ENCODE assay signal across 9 cellular contexts in the genomic region with DNA sequence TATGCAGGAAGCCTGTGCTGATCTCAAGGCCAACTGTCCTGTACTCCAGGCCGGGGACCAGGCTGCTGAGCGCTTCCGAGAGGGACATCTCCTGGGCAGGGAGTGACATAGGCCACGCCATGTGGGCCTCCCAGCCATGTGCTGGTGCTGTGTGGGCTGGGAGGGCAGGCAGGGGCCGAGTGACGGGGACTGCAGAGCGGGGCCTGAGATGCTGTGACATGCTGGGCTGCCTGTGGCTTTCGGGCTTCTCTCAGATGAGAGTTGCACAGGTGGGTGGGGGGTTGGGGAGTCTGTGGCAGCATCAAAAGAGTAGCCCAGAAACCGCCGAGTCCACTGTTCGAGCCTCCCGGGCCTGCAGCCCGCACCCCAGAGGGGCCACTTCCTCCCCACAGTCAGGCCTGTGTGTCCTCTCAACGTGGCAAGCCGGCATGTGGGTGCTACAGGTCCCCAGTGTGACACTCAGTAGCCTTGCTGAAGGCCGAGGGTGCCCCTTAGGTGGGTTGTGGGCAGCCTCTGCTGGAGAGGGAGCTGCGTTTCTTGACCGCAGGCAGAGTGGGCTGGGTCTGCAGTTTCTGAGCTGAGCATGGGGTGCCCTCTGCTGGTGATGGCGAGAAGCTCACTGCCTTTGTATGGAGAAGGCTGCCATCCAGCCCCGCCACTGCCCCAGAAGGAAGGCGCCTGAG.
A peak's percentile ranks its signal among the peaks of the same experiment; 100 is the strongest.
DNase-seq lines count a peak whose midpoint lies in the region; ATAC-seq, FAIRE-seq and TF ChIP-seq lines count a peak whose summit lies in the region.
"Had no signal": no experiment of that assay in that cellular context is flagged by ENCODE, and none has a peak within 500 bp of the region (broad histone marks: within the 10 kb centered on the region; RNA-seq: fewer than 3 reads in every experiment).

No MANE protein-coding gene starts in this region.

- H2BK15ac ChIP-seq in IMR-90 (ENCODE audit: low read depth, low read length): no peak overlapping the region
- H2BK15ac ChIP-seq in neuronal stem cell (ENCODE audit: low read length): no peak overlapping the region

- peak; percentile 96 for TF ChIP-seq RAD21 in IMR-90 (IDR thresholded peaks at IDR 0.05; ENCODE audit: low read length)

- H3K79me1 ChIP-seq in IMR-90 (ENCODE audit: low read depth in 1 of 2, low read length in 2 of 2) (peaks cover 0 to 7% of the 10 kb centered on the region in 2 experiments; a peak in 1 of 4 replicates), neuronal stem cell (ENCODE audit: low read depth, low read length) (peaks cover 6% of the 10 kb centered on the region)

- H2BK5ac ChIP-seq in IMR-90 (ENCODE audit: low read depth, low read length, poor library complexity, severe bottlenecking) (no peak overlapping the region), neuronal stem cell (ENCODE audit: low read length) (peak overlapping the region; percentile 80)

- BruUV-seq in IMR-90 (replicated peaks; lab: Mats Ljungman, UMichigan): no TSS peak

- H3K36me3 ChIP-seq in IMR-90 (ENCODE audit: control insufficient read depth, insufficient read depth, low read length) (peaks cover 38% of the 10 kb centered on the region), neuronal stem cell (replicated peaks in 1 of 2; ENCODE audit: control insufficient read depth in 2 of 2, insufficient read depth in 2 of 2, low read length in 2 of 2) (peaks cover 43 to 89% of the 10 kb centered on the region in 2 donors), stomach (peaks cover 11 to 84% (median 62%) of the 10 kb centered on the region in 4 donors)

- H4K8ac ChIP-seq in IMR-90 (ENCODE audit: low read depth in 2 of 2, low read length in 2 of 2): peak overlapping the region in 1 of 2 experiments; percentile 34; a peak in 1 of 4 replicates
- no peak overlapping the region for H4K8ac ChIP-seq in neuronal stem cell (ENCODE audit: low read depth, low read length)

- no peaks in the 10 kb centered on the region for H3K27me3 Mint-ChIP-seq in activated T-helper 2 cell treated with anti-CD3 and anti-CD28 coated beads, Interferon-gamma antibody, Interleukin-2, Interleukin-4, amounts not matched to agents 10 μg/mL and 5 μg/mL and 100 μg/mL, durations not matched to agents 14 hours and 24 hours and 36 hours (ENCODE audit: low read depth)
- H3K27me3 Mint-ChIP-seq: dendritic cell treated with granulocyte-macrophage colony-stimulating factor and Interleukin-4, amounts not matched to agents 40 ng/mL and 50 ng/mL, for 4 days had no signal

- dilution Hi-C loops in IMR-90 (cut with HindIII; ENCODE audit: low sequenced_read_pairs, unreplicated experiment): no loop called here

- 0 out of 2 replicates have a peak, but pooled peaks cover 7% of the 10 kb centered on the region for H3K9me1 ChIP-seq in IMR-90 (ENCODE audit: insufficient read depth, low read length)

- H3K36me3 Mint-ChIP-seq in activated T-helper 2 cell treated with anti-CD3 and anti-CD28 coated beads, Interferon-gamma antibody, Interleukin-2, Interleukin-4, amounts not matched to agents 10 μg/mL and 5 μg/mL and 100 μg/mL, durations not matched to agents 14 hours and 24 hours and 36 hours (ENCODE audit: low read depth): no peaks in the 10 kb centered on the region

- H3K27ac Mint-ChIP-seq in activated T-helper 2 cell treated with anti-CD3 and anti-CD28 coated beads, Interferon-gamma antibody, Interleukin-2, Interleukin-4, amounts not matched to agents 10 μg/mL and 5 μg/mL and 100 μg/mL, durations not matched to agents 14 hours and 24 hours and 36 hours: no peak overlapping the region
- H3K27ac Mint-ChIP-seq: dendritic cell treated with granulocyte-macrophage colony-stimulating factor and Interleukin-4, amounts not matched to agents 40 ng/mL and 50 ng/mL, for 4 days had no signal

- POLR2A ChIA-PET in IMR-90 (lab: Charles Lee; ENCODE audit: unreplicated experiment): no interaction called here

- no peak overlapping the region for H3K18ac ChIP-seq in IMR-90 (ENCODE audit: low read depth, low read length)
- H3K18ac ChIP-seq in neuronal stem cell (ENCODE audit: low read length): peak overlapping the region; percentile 68

- H3K4me3 ChIP-seq in IMR-90 (ENCODE audit: insufficient read depth, low read depth, low read length): no peak overlapping the region
- H3K4me3 ChIP-seq in fibroblast of villous mesenchyme (ENCODE audit: low read depth, low read length): no peak overlapping the region
- no peak overlapping the region for H3K4me3 ChIP-seq in neuronal stem cell (ENCODE audit: low read length in 2 of 2)
- H3K4me3 ChIP-seq in stomach: no peak overlapping the region

- H2BK12ac ChIP-seq in neuronal stem cell (ENCODE audit: low read length): no peak overlapping the region

- no peak for TF ChIP-seq EP300 in stomach (IDR thresholded peaks at IDR 0.05)

- peak; percentile 82 for TF ChIP-seq CTCF in D721Med (IDR thresholded peaks at IDR 0.05; ENCODE audit: insufficient read depth, missing control alignments)
- peak; percentile 95 for TF ChIP-seq CTCF in IMR-90 (conservative IDR thresholded peaks at IDR 0.05; ENCODE audit: low read depth, low read length)
- peak; percentile 92 for TF ChIP-seq CTCF in fibroblast of villous mesenchyme (IDR thresholded peaks at IDR 0.05; ENCODE audit: insufficient read depth, low read depth, low read length)
- TF ChIP-seq CTCF in stomach (IDR thresholded peaks at IDR 0.05): peak in 6 of 7 experiments; percentile 9 to 97 (median 92)

- H2AFZ ChIP-seq in IMR-90 (replicated peaks; ENCODE audit: low read length, poor library complexity): peak overlapping the region; percentile 83
- H2AFZ ChIP-seq in neuronal stem cell (ENCODE audit: low read length): no peak overlapping the region

- H3K4me3 Mint-ChIP-seq in activated T-helper 2 cell treated with anti-CD3 and anti-CD28 coated beads, Interferon-gamma antibody, Interleukin-2, Interleukin-4, amounts not matched to agents 10 μg/mL and 5 μg/mL and 100 μg/mL, durations not matched to agents 14 hours and 24 hours and 36 hours (ENCODE audit: low read depth): no peak overlapping the region
- H3K4me3 Mint-ChIP-seq: dendritic cell treated with granulocyte-macrophage colony-stimulating factor and Interleukin-4, amounts not matched to agents 40 ng/mL and 50 ng/mL, for 4 days had no signal

- H3K27ac ChIP-seq in IMR-90 (ENCODE audit: insufficient read depth, low read length): no peak overlapping the region; the same call in 1 of the 2 replicates
- H3K27ac ChIP-seq in neuronal stem cell (replicated peaks; ENCODE audit: low read length): no peak overlapping the region
- peak overlapping the region; percentile 42 to 87 (median 80) for H3K27ac ChIP-seq in stomach

- TF ChIP-seq POLR2A in IMR-90 (IDR thresholded peaks at IDR 0.05; ENCODE audit: low read depth, low read length) (0 out of 2 replicates have a peak, but pooled peaks have one; percentile 50), stomach (IDR thresholded peaks at IDR 0.05) (no peak)

- H2AK9ac ChIP-seq in IMR-90 (replicated peaks; ENCODE audit: low read depth, low read length, poor library complexity): peak overlapping the region; percentile 97

- in situ Hi-C loops in IMR-90 (cut with MboI; ENCODE audit: low sequenced_read_pairs): loop anchor here (25.0 kb wide), 1 partner anchor 319 kb away; no protein-coding TSS in a partner anchor

- no peaks in the 10 kb centered on the region for H3K9me3 Mint-ChIP-seq in activated T-helper 2 cell treated with anti-CD3 and anti-CD28 coated beads, Interferon-gamma antibody, Interleukin-2, Interleukin-4, amounts not matched to agents 10 μg/mL and 5 μg/mL and 100 μg/mL, durations not matched to agents 14 hours and 24 hours and 36 hours
- H3K9me3 Mint-ChIP-seq: dendritic cell treated with granulocyte-macrophage colony-stimulating factor and Interleukin-4, amounts not matched to agents 40 ng/mL and 50 ng/mL, for 4 days had no signal

- no peak overlapping the region for H3K9ac ChIP-seq in IMR-90 (ENCODE audit: low read depth, low read length)
- H3K9ac ChIP-seq in neuronal stem cell (ENCODE audit: low read depth, low read length, poor library complexity): peak overlapping the region; percentile 33

- ATAC-seq in IMR-90 (ENCODE audit: low read depth): peak; percentile 95
- ATAC-seq in HG02852 (IDR thresholded peaks at IDR 0.05; ENCODE audit: unreplicated experiment): no peak

- H2BK120ac ChIP-seq in IMR-90 (ENCODE audit: low read depth, low read length) (no peak overlapping the region), neuronal stem cell (ENCODE audit: low read depth, low read length) (no peak overlapping the region)

- H4K91ac ChIP-seq in IMR-90 (ENCODE audit: insufficient read depth, low read depth, low read length): peak overlapping the region; percentile 33; the same call in 1 of the 2 replicates
- no peak overlapping the region for H4K91ac ChIP-seq in neuronal stem cell (ENCODE audit: low read depth, low read length, poor library complexity)

- no peaks in the 10 kb centered on the region for H3K4me1 Mint-ChIP-seq in activated T-helper 2 cell treated with anti-CD3 and anti-CD28 coated beads, Interferon-gamma antibody, Interleukin-2, Interleukin-4, amounts not matched to agents 10 μg/mL and 5 μg/mL and 100 μg/mL, durations not matched to agents 14 hours and 24 hours and 36 hours (ENCODE audit: low read depth)

- H3K23ac ChIP-seq in IMR-90 (ENCODE audit: low read depth, low read length): no peak overlapping the region
- H3K23ac ChIP-seq in neuronal stem cell (ENCODE audit: low read depth, low read length, poor library complexity): peak overlapping the region; percentile 100

- H3K9me3 ChIP-seq in IMR-90 (ENCODE audit: control insufficient read depth, insufficient read depth, low read length): no peaks in the 10 kb centered on the region
- H3K9me3 ChIP-seq in neuronal stem cell (replicated peaks in 1 of 2; ENCODE audit: control insufficient read depth in 2 of 2, insufficient read depth in 1 of 2, low read depth in 1 of 2, low read length in 2 of 2): peaks cover 0 to 1% of the 10 kb centered on the region in 2 donors
- no peaks in the 10 kb centered on the region for H3K9me3 ChIP-seq in stomach

- no peak for FAIRE-seq in D721Med (lab: Jason Lieb, UNC)

- intact Hi-C loops in IMR-90 (cut with micrococcal nuclease) (loop anchor here (1.0 to 5.0 kb wide), 3 partner anchors 103 to 324 kb away; no protein-coding TSS in a partner anchor), stomach (cut with DNase I; ENCODE audit: low total_unique reads) (loop anchor here (5.0 kb wide), 1 partner anchor 104 kb away; no protein-coding TSS in a partner anchor)
- intact Hi-C loops in activated T-helper 2 cell treated with anti-CD3 and anti-CD28 coated beads, Interferon-gamma antibody, Interleukin-2, Interleukin-4, amounts not matched to agents 10 μg/mL and 5 μg/mL and 100 μg/mL, durations not matched to agents 14 hours and 24 hours and 36 hours (cut with micrococcal nuclease): loop anchor here (1.0 to 5.0 kb wide), 3 partner anchors 39 to 107 kb away; no protein-coding TSS in a partner anchor

- H2BK20ac ChIP-seq in IMR-90 (ENCODE audit: low read depth, low read length): no peak overlapping the region

- peaks cover 5% of the 10 kb centered on the region; the same call in 1 of the 2 replicates for H3K4me1 ChIP-seq in IMR-90 (ENCODE audit: control insufficient read depth, insufficient read depth, low read length)
- H3K4me1 ChIP-seq in neuronal stem cell (ENCODE audit: control insufficient read depth in 2 of 2, insufficient read depth in 1 of 2, low read depth in 1 of 2, low read length in 2 of 2): peaks cover 3 to 5% of the 10 kb centered on the region in 2 donors
- peaks cover 30 to 67% (median 49%) of the 10 kb centered on the region in 4 donors for H3K4me1 ChIP-seq in stomach

- H3K56ac ChIP-seq in IMR-90 (ENCODE audit: extremely low read depth, insufficient read depth, low read length): no peak overlapping the region

- CTCF ChIA-PET in IMR-90 (lab: Yijun Ruan, JAX): interaction anchor here (0.6 to 1.6 kb wide), 12 partner anchors 9 to 124 kb away, joined by 3 to 18 read pairs (median 5); a partner anchor contains a TSS

- H3K14ac ChIP-seq in IMR-90 (replicated peaks; ENCODE audit: low read depth, low read length): 0 out of 2 replicates have a peak overlapping the region, but pooled peaks have one; percentile 58
- H3K14ac ChIP-seq in neuronal stem cell (ENCODE audit: low read length): no peak overlapping the region

- H3K4me2 ChIP-seq in IMR-90 (ENCODE audit: low read depth, low read length): no peak overlapping the region
- no peak overlapping the region for H3K4me2 ChIP-seq in neuronal stem cell (ENCODE audit: insufficient read depth, low read length, poor library complexity, severe bottlenecking)

- H4K5ac ChIP-seq in IMR-90 (ENCODE audit: low read depth, low read length): no peak overlapping the region

- H2AK5ac ChIP-seq in IMR-90 (ENCODE audit: low read depth, low read length): peak overlapping the region; percentile 73; the same call in 1 of the 2 replicates
- H2AK5ac ChIP-seq in neuronal stem cell (ENCODE audit: low read depth, low read length): peak overlapping the region; percentile 68

- WGBS in IMR-90 (ENCODE audit: extremely low coverage in 2 of 2, insufficient read length in 1 of 2), 2 experiments: 100% methylated on average over 1 of the region's 21 CpGs; no CpG with 5 or more reads in 1 of the 2 experiments
- WGBS in neuronal stem cell (ENCODE audit: extremely low coverage in 2 of 2, insufficient read length in 2 of 2, insufficient replicate concordance in 1 of 2), 2 donors: no CpG with 5 or more reads among the region's 21 CpGs
- 41 to 57% (median 52%) methylated on average over 14 to 21 of the region's 21 CpGs for WGBS in stomach, 5 donors

- DNase-seq in D721Med (ENCODE audit: insufficient read length, low spot score) (peak; percentile 98), IMR-90 (peak; percentile 67), RPMI7951 (ENCODE audit: low read depth) (peak; percentile 54), fibroblast of villous mesenchyme (ENCODE audit: low read depth) (peak; percentile 75), neuronal stem cell (ENCODE audit: low spot score) (peak; percentile 84), stomach (peak; percentile 88)
- peak; percentile 65 for DNase-seq in activated T-helper 2 cell treated with anti-CD3 and anti-CD28 coated beads, Interferon-gamma antibody, Interleukin-2, Interleukin-4, amounts not matched to agents 10 μg/mL and 5 μg/mL and 100 μg/mL, durations not matched to agents 14 hours and 24 hours and 36 hours (ENCODE audit: low spot score)

- no peaks in the 10 kb centered on the region for H3K27me3 ChIP-seq in IMR-90 (ENCODE audit: control insufficient read depth, insufficient read depth, low read length)
- H3K27me3 ChIP-seq in neuronal stem cell (ENCODE audit: control insufficient read depth in 3 of 3, insufficient read depth in 3 of 3, low read depth in 1 of 3, low read length in 3 of 3): no peaks in the 10 kb centered on the region
- no peaks in the 10 kb centered on the region for H3K27me3 ChIP-seq in stomach

- no peaks in the 10 kb centered on the region; the same call in 1 of the 2 replicates for H4K20me1 ChIP-seq in IMR-90 (ENCODE audit: insufficient read depth, low read length)

- 0 out of 2 replicates have a peak overlapping the region, but pooled peaks have one; percentile 44 for H3K4ac ChIP-seq in IMR-90 (ENCODE audit: low read depth, low read length)
- H3K4ac ChIP-seq in neuronal stem cell (ENCODE audit: low read length): no peak overlapping the region

Comparison
In these comparisons a context has a peak if more than half of its experiments do, and no peak if none do; other contexts are left out.
1. H3K27ac ChIP-seq: peak in stomach (5 of 5); none in IMR-90 (single experiment) and neuronal stem cell (single experiment).
2. Peak in every context shown above with its lines, with median percentiles within 50 percentile points of each other: DNase-seq and CTCF ChIP-seq.